ENCODE assay signal across 12 cellular contexts in the genomic region with DNA sequence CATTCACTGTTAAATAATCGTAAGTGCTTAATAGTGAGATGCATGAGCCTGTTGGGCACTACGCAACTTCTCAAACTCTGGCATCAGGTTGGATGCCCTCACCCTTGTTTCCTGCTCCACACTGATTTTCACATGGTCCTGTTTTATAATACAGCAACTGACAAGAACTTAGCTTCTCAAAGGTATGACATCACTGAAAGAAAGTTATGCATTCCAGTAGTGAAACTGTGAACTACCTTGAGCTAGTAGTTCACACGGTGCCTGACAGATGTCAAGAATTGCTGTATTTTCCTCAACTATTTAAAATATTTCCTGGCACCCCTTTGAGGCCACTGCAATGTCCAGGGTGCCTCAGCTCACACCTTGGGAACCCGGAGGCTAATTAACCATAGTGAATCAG.
DNase-seq lines count a peak whose midpoint lies in the region; ATAC-seq and TF ChIP-seq lines count a peak whose summit lies in the region.
"Had no signal": no experiment of that assay in that cellular context is flagged by ENCODE, and none has a peak within 500 bp of the region (broad histone marks: within the 10 kb centered on the region; RNA-seq: fewer than 3 reads in every experiment).

No MANE protein-coding gene starts in this region.

- H3K27me3 ChIP-seq in esophagus muscularis mucosa (no peaks in the 10 kb centered on the region), BE2C (no peaks in the 10 kb centered on the region)
- H3K27me3 ChIP-seq: BLaER1 treated with 17β-estradiol and CSF1 and Interleukin-3, amounts not matched to agents 10 nM and 100 nM; stomach had no signal

- WGBS in esophagus muscularis mucosa = 96% methylated on average over 4 of the region's 4 CpGs

- no peak overlapping the region for H3K27ac ChIP-seq in esophagus muscularis mucosa (replicated peaks in 1 of 4)
- H3K27ac ChIP-seq: BLaER1 treated with 17β-estradiol and CSF1 and Interleukin-3, amounts not matched to agents 10 nM and 100 nM; SK-N-MC; skin epidermis; stomach had no signal

- no peak for TF ChIP-seq CTCF in esophagus muscularis mucosa (IDR thresholded peaks at IDR 0.05)
- TF ChIP-seq CTCF in BE2C (IDR thresholded peaks at IDR 0.05; ENCODE audit: low read depth, low read length) = no peak

- H3K4me3 ChIP-seq in esophagus muscularis mucosa (no peak overlapping the region), BE2C (ENCODE audit: low read depth, low read length) (no peak overlapping the region)
- H3K4me3 ChIP-seq: BLaER1 treated with 17β-estradiol and CSF1 and Interleukin-3, amounts not matched to agents 10 nM and 100 nM; SK-N-MC; skin epidermis; stomach had no signal

- ATAC-seq in GM21528 (IDR thresholded peaks at IDR 0.05; ENCODE audit: low FRiP score, unreplicated experiment) (peak; percentile 76), HG03139 (IDR thresholded peaks at IDR 0.05; ENCODE audit: unreplicated experiment) (peak; percentile 76)

- DNase-seq in stimulated activated CD4-positive, alpha-beta T cell treated with anti-CD3 and anti-CD28 coated beads, Interleukin-15, amount 100 ng/mL, for 24 hours = peak; percentile 23
- no peak for DNase-seq in stimulated activated CD4-positive, alpha-beta T cell treated with anti-CD3 and anti-CD28 coated beads, Interleukin-2, amount 100 ng/mL, for 48 hours
- DNase-seq in HK-2 (ENCODE audit: unreplicated experiment) = no peak
- no peak for DNase-seq in esophagus muscularis mucosa (ENCODE audit: extremely low spot score)
- DNase-seq in islet precursor cell = no peak
- DNase-seq in BE2C = no peak
- DNase-seq: stomach had no signal

- no peak for TF ChIP-seq POLR2A in esophagus muscularis mucosa (IDR thresholded peaks at IDR 0.05; ENCODE audit: low read depth)

- no peaks in the 10 kb centered on the region for H3K9me3 ChIP-seq in esophagus muscularis mucosa
- no peaks in the 10 kb centered on the region for H3K9me3 ChIP-seq in BE2C
- H3K9me3 ChIP-seq: BLaER1 treated with 17β-estradiol and CSF1 and Interleukin-3, amounts not matched to agents 10 nM and 100 nM; stomach had no signal

- H3K4me1 ChIP-seq in esophagus muscularis mucosa (peaks cover 0 to 14% (median 10%) of the 10 kb centered on the region in 4 donors), BE2C (no peaks in the 10 kb centered on the region)

- H3K36me3 ChIP-seq in esophagus muscularis mucosa (no peaks in the 10 kb centered on the region), BE2C (no peaks in the 10 kb centered on the region)
- H3K36me3 ChIP-seq: BLaER1 treated with 17β-estradiol and CSF1 and Interleukin-3, amounts not matched to agents 10 nM and 100 nM; stomach had no signal

- TF ChIP-seq EP300 in esophagus muscularis mucosa (IDR thresholded peaks at IDR 0.05) = no peak

- intact Hi-C loops in esophagus muscularis mucosa (cut with DNase I) = no loop called here
